17 cellular contexts compared by ENCODE assay signal in the genomic region with DNA sequence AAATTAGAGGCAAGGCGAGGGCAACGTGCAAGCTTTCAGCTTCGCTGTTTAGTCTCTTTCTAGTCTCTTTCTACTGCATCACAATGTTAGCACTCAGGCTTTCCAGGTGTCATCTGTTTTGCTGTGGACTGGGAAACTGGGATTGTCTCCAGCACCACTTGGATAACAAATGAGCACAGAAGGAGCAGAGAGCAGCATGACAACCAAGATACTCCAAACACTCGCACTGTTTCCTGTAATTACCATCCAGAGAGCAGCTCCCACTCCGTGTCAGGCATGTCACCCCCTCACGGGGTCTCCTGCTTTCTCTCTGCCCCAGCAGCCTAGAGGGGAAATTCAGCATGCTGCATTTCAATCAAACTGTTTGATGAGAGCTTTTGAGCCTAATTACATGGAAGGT.
DNase-seq lines count a peak whose midpoint lies in the region; ATAC-seq and TF ChIP-seq lines count a peak whose summit lies in the region.
"Had no signal": no experiment of that assay in that cellular context is flagged by ENCODE, and none has a peak within 500 bp of the region (broad histone marks: within the 10 kb centered on the region; RNA-seq: fewer than 3 reads in every experiment).

No MANE protein-coding gene starts in this region.

- TF ChIP-seq CTCF in mesothelial cell of epicardium (IDR thresholded peaks at IDR 0.05; ENCODE audit: unreplicated experiment), result no peak

- DNase-seq in NCI-H748 (lab: John Stamatoyannopoulos, UW; ENCODE audit: unreplicated experiment), result peak; percentile 23
- DNase-seq in NCI-H748 treated with DMSO at 0.1 percent for 48 hours (lab: John Stamatoyannopoulos, UW), result no peak
- peak; percentile 37 for DNase-seq in astrocyte of the hippocampus (ENCODE audit: low read depth, low spot score)
- DNase-seq in mesothelial cell of epicardium (ENCODE audit: low spot score in 2 of 2, unreplicated experiment in 2 of 2), result no peak
- DNase-seq in AG08395 (ENCODE audit: low spot score), result no peak
- DNase-seq in naive thymus-derived CD8-positive, alpha-beta T cell, result no peak
- DNase-seq: ACHN; CD8-positive, alpha-beta memory T cell; glutamatergic neuron; NCI-H146; NCI-H82; spleen; stimulated activated naive CD4-positive, alpha-beta T cell treated with Interleukin-2 at 50 U/mL for 16 hours; upper lobe of right lung had no signal

- peak overlapping the region; percentile 75 for H3K27ac Mint-ChIP-seq in mesothelial cell of epicardium
- H3K27ac Mint-ChIP-seq in naive thymus-derived CD8-positive, alpha-beta T cell, result no peak overlapping the region
- H3K27ac Mint-ChIP-seq: CD8-positive, alpha-beta memory T cell had no signal

- no peak for ATAC-seq in GM21786 (IDR thresholded peaks at IDR 0.05; ENCODE audit: unreplicated experiment)
- ATAC-seq in naive thymus-derived CD8-positive, alpha-beta T cell, result no peak
- no peak for ATAC-seq in GM19395 (IDR thresholded peaks at IDR 0.05; ENCODE audit: unreplicated experiment)
- ATAC-seq: K562, upper lobe of right lung had no signal

- H3K4me1 Mint-ChIP-seq in mesothelial cell of epicardium, result peaks cover 54% of the 10 kb centered on the region
- H3K4me1 Mint-ChIP-seq in naive thymus-derived CD8-positive, alpha-beta T cell, result no peaks in the 10 kb centered on the region
- H3K4me1 Mint-ChIP-seq: CD8-positive, alpha-beta memory T cell had no signal

- H3K9me3 Mint-ChIP-seq in mesothelial cell of epicardium, result no peaks in the 10 kb centered on the region
- peaks cover 0 to 17% (median 0%) of the 10 kb centered on the region in 9 donors for H3K9me3 Mint-ChIP-seq in naive thymus-derived CD8-positive, alpha-beta T cell

- no peak overlapping the region for H3K4me3 Mint-ChIP-seq in mesothelial cell of epicardium
- no peak overlapping the region for H3K4me3 Mint-ChIP-seq in naive thymus-derived CD8-positive, alpha-beta T cell
- H3K4me3 Mint-ChIP-seq: CD8-positive, alpha-beta memory T cell had no signal

- H3K27me3 Mint-ChIP-seq in mesothelial cell of epicardium (ENCODE audit: low read depth), result no peaks in the 10 kb centered on the region
- H3K27me3 Mint-ChIP-seq in naive thymus-derived CD8-positive, alpha-beta T cell, result peaks cover 0 to 9% (median 0%) of the 10 kb centered on the region in 5 donors
- H3K27me3 Mint-ChIP-seq: CD8-positive, alpha-beta memory T cell had no signal

- POLR2A ChIA-PET in naive thymus-derived CD8-positive, alpha-beta T cell (lab: Charles Lee), result no interaction called here

- no peaks in the 10 kb centered on the region for H3K36me3 Mint-ChIP-seq in mesothelial cell of epicardium
- no peaks in the 10 kb centered on the region for H3K36me3 Mint-ChIP-seq in naive thymus-derived CD8-positive, alpha-beta T cell
- H3K36me3 Mint-ChIP-seq: CD8-positive, alpha-beta memory T cell had no signal

Comparison
In these comparisons a context has a peak if more than half of its experiments do, and no peak if none do; other contexts are left out.
1. DNase-seq: peak in NCI-H748 (single experiment) and astrocyte of the hippocampus (single experiment); none in NCI-H748 treated with DMSO at 0.1 percent for 48 hours (single experiment), mesothelial cell of epicardium (0 of 2), AG08395 (single experiment) and naive thymus-derived CD8-positive, alpha-beta T cell (0 of 10).